In the genomic region with DNA sequence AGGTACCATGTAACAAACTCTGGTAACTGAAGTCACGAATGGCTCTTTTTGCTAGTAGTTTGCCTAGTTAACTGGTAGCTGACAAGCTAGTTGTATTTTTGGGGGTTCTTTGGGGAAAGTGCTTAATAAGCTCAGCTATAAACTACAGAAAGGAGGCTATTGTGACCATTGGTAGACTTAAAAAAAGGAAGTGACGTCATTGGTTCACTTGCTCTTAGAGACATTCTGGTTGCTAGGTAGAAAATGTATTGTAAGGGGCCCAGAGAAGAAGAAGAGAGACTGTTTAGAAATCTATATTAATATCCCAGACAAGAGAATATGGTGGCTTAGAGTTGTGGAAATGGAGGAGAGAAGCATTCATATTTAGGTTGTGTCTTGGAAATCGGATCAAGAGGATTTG, we compare ENCODE assay signal across 15 cellular contexts.
DNase-seq lines count a peak whose midpoint lies in the region; ATAC-seq and TF ChIP-seq lines count a peak whose summit lies in the region.
"Had no signal": no experiment of that assay in that cellular context is flagged by ENCODE, and none has a peak within 500 bp of the region (broad histone marks: within the 10 kb centered on the region; RNA-seq: fewer than 3 reads in every experiment).

No MANE protein-coding gene starts in this region.

- no peaks in the 10 kb centered on the region for H3K9me3 ChIP-seq in HEK293 (ENCODE audit: control insufficient read depth, insufficient read depth, low read depth, low read length)
- H3K9me3 ChIP-seq: gastroesophageal sphincter had no signal

- H3K4me1 ChIP-seq in HEK293 (ENCODE audit: control insufficient read depth, insufficient read depth, low read length) (no peaks in the 10 kb centered on the region), mesendoderm (ENCODE audit: control insufficient read depth, low read depth, low read length) (no peaks in the 10 kb centered on the region)
- H3K4me1 ChIP-seq: gastroesophageal sphincter had no signal

- H3K4me2 ChIP-seq in mesendoderm (ENCODE audit: low read length): no peak overlapping the region

- no peaks in the 10 kb centered on the region for H3K27me3 ChIP-seq in mesendoderm (ENCODE audit: insufficient read depth, low read length, poor library complexity)
- H3K27me3 ChIP-seq: gastroesophageal sphincter had no signal

- H2BK15ac ChIP-seq in mesendoderm (replicated peaks; ENCODE audit: low read depth): no peak overlapping the region

- H4K8ac ChIP-seq in mesendoderm (ENCODE audit: low read depth, low read length): no peak overlapping the region

- no CpG with 5 or more reads among the region's 3 CpGs for WGBS in mesendoderm (ENCODE audit: extremely low coverage, insufficient coverage, low lambda C conversion rate)

- H3K79me2 ChIP-seq in mesendoderm (ENCODE audit: control insufficient read depth, insufficient read depth, low read length): no peaks in the 10 kb centered on the region

- H2AK5ac ChIP-seq in mesendoderm (ENCODE audit: low read length): no peak overlapping the region

- H3K18ac ChIP-seq in mesendoderm (ENCODE audit: low read length): no peak overlapping the region

- ATAC-seq in HG03354 (IDR thresholded peaks at IDR 0.05; ENCODE audit: poor library complexity, severe bottlenecking, unreplicated experiment) (peak; percentile 88), GM21737 (IDR thresholded peaks at IDR 0.05; ENCODE audit: unreplicated experiment) (no peak), HG02571 (IDR thresholded peaks at IDR 0.05; ENCODE audit: unreplicated experiment) (no peak)
- ATAC-seq: gastroesophageal sphincter; stimulated activated effector memory CD8-positive, alpha-beta T cell treated with anti-CD3 and anti-CD28 coated beads, Interleukin-12 subunit alpha, Interleukin-12 subunit beta, amount 100 ng/mL, for 72 hours had no signal

- H3K36me3 ChIP-seq in HEK293 (ENCODE audit: control insufficient read depth in 2 of 2, insufficient read depth in 1 of 2, low read length in 2 of 2) (no peaks in the 10 kb centered on the region), mesendoderm (ENCODE audit: control insufficient read depth, insufficient read depth, low read length) (no peaks in the 10 kb centered on the region)
- H3K36me3 ChIP-seq: gastroesophageal sphincter had no signal

- H3K9ac ChIP-seq in mesendoderm (ENCODE audit: low read length): no peak overlapping the region

- no peak for TF ChIP-seq CTCF in HEK293 (tag by site-specific recombination; IDR thresholded peaks at IDR 0.05)

- DNase-seq in NCI-H748 (lab: John Stamatoyannopoulos, UW; ENCODE audit: unreplicated experiment) (peak; percentile 8), NCI-H748 treated with DMSO at 0.1 percent for 48 hours (lab: John Stamatoyannopoulos, UW) (no peak), mesendoderm (peak; percentile 1), anterior cingulate cortex (lab: John Stamatoyannopoulos, UW) (no peak)
- DNase-seq: ACHN; activated CD8-positive, alpha-beta memory T cell treated with anti-CD3 and anti-CD28 coated beads for 24 hours; cortex of kidney; DMS153; T-helper 2 cell had no signal

- no peak overlapping the region for H3K23ac ChIP-seq in mesendoderm (ENCODE audit: low read length)

- H3K4me3 ChIP-seq in HEK293 (ENCODE audit: low read depth, low read length) (no peak overlapping the region), mesendoderm (ENCODE audit: low read length) (no peak overlapping the region)
- H3K4me3 ChIP-seq: gastroesophageal sphincter had no signal

- CTCF ChIA-PET in HEK293 (lab: Yijun Ruan, JAX): no interaction called here

- no peaks in the 10 kb centered on the region for H3K79me1 ChIP-seq in mesendoderm (ENCODE audit: low read length)

- H2BK5ac ChIP-seq in mesendoderm (ENCODE audit: low read length): no peak overlapping the region

- H3K4ac ChIP-seq in mesendoderm (ENCODE audit: low read depth, low read length): no peak overlapping the region

- H3K56ac ChIP-seq in mesendoderm (ENCODE audit: low read length): no peak overlapping the region

- POLR2A ChIA-PET in HEK293 (lab: Yijun Ruan, JAX): no interaction called here

- H2BK120ac ChIP-seq in mesendoderm (ENCODE audit: low read depth, low read length): no peak overlapping the region

- H3K27ac ChIP-seq in HEK293 (ENCODE audit: extremely low read depth, low read depth, low read length): no peak overlapping the region
- H3K27ac ChIP-seq in mesendoderm (ENCODE audit: low read depth, low read length): no peak overlapping the region
- H3K27ac ChIP-seq: gastroesophageal sphincter had no signal

- no peak overlapping the region for H4K5ac ChIP-seq in mesendoderm (ENCODE audit: low read length)

TF ChIP-seq in HEK293, 187 proteins besides CTCF, POLR2A, EP300 and RAD21:
- TF ChIP-seq, protein P1, sequence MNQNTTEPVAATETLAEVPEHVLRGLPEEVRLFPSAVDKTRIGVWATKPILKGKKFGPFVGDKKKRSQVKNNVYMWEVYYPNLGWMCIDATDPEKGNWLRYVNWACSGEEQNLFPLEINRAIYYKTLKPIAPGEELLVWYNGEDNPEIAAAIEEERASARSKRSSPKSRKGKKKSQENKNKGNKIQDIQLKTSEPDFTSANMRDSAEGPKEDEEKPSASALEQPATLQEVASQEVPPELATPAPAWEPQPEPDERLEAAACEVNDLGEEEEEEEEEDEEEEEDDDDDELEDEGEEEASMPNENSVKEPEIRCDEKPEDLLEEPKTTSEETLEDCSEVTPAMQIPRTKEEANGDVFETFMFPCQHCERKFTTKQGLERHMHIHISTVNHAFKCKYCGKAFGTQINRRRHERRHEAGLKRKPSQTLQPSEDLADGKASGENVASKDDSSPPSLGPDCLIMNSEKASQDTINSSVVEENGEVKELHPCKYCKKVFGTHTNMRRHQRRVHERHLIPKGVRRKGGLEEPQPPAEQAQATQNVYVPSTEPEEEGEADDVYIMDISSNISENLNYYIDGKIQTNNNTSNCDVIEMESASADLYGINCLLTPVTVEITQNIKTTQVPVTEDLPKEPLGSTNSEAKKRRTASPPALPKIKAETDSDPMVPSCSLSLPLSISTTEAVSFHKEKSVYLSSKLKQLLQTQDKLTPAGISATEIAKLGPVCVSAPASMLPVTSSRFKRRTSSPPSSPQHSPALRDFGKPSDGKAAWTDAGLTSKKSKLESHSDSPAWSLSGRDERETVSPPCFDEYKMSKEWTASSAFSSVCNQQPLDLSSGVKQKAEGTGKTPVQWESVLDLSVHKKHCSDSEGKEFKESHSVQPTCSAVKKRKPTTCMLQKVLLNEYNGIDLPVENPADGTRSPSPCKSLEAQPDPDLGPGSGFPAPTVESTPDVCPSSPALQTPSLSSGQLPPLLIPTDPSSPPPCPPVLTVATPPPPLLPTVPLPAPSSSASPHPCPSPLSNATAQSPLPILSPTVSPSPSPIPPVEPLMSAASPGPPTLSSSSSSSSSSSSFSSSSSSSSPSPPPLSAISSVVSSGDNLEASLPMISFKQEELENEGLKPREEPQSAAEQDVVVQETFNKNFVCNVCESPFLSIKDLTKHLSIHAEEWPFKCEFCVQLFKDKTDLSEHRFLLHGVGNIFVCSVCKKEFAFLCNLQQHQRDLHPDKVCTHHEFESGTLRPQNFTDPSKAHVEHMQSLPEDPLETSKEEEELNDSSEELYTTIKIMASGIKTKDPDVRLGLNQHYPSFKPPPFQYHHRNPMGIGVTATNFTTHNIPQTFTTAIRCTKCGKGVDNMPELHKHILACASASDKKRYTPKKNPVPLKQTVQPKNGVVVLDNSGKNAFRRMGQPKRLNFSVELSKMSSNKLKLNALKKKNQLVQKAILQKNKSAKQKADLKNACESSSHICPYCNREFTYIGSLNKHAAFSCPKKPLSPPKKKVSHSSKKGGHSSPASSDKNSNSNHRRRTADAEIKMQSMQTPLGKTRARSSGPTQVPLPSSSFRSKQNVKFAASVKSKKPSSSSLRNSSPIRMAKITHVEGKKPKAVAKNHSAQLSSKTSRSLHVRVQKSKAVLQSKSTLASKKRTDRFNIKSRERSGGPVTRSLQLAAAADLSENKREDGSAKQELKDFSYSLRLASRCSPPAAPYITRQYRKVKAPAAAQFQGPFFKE (tag by site-specific recombination; IDR thresholded peaks at IDR 0.05; ENCODE audit: borderline replicate concordance): no peak
- no peak for TF ChIP-seq ZFHX2 (tag by site-specific recombination; conservative IDR thresholded peaks at IDR 0.05)
- TF ChIP-seq, protein P2, sequence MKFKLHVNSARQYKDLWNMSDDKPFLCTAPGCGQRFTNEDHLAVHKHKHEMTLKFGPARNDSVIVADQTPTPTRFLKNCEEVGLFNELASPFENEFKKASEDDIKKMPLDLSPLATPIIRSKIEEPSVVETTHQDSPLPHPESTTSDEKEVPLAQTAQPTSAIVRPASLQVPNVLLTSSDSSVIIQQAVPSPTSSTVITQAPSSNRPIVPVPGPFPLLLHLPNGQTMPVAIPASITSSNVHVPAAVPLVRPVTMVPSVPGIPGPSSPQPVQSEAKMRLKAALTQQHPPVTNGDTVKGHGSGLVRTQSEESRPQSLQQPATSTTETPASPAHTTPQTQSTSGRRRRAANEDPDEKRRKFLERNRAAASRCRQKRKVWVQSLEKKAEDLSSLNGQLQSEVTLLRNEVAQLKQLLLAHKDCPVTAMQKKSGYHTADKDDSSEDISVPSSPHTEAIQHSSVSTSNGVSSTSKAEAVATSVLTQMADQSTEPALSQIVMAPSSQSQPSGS (tag by site-specific recombination; IDR thresholded peaks at IDR 0.05; ENCODE audit: low read depth): peak; percentile 61; the same call in 1 of the 2 replicates

Comparison
In these comparisons a context has a peak if more than half of its experiments do, and no peak if none do; other contexts are left out.
1. DNase-seq: peak in NCI-H748 (single experiment) and mesendoderm (single experiment); none in NCI-H748 treated with DMSO at 0.1 percent for 48 hours (single experiment) and anterior cingulate cortex (0 of 58).